In genomic region chr10:86668297-86669165, GRCh38 we compare ENCODE assay signal across 8 cellular contexts. TPM values are rescaled to one million over a fixed set of nuclear protein-coding genes. Genes with fewer than 3 reads are reported as not detected.
DNase-seq lines count a peak whose midpoint lies in the region; ATAC-seq and TF ChIP-seq lines count a peak whose summit lies in the region.

LDB3 (plus strand) TSS chr10:86668511; CDS start chr10:86668692, 181 bp downstream.

- no peak within 1 kb of the TSS for H3K4me3 ChIP-seq in HCT116 (replicated peaks in 1 of 2; ENCODE audit: low read depth in 1 of 2, low read length in 2 of 2)
- peak within 1 kb of the TSS; percentile 51 to 61 for H3K4me3 ChIP-seq in tibial artery

- TF ChIP-seq CTCF in Calu3 (IDR thresholded peaks at IDR 0.05; ENCODE audit: unreplicated experiment) (no peak), HCT116 (IDR thresholded peaks at IDR 0.05 in 2 of 3, conservative IDR thresholded peaks at IDR 0.05 in 1 of 3; ENCODE audit: borderline replicate concordance in 1 of 3, insufficient read depth in 1 of 3, low read depth in 2 of 3, low read length in 2 of 3) (no peak), tibial artery (IDR thresholded peaks at IDR 0.05) (no peak)

- H3K9me3 Mint-ChIP-seq in Calu3 (ENCODE audit: low read depth, unreplicated experiment): no peaks in the 10 kb centered on the region

- H3K36me3 Mint-ChIP-seq in Calu3 (ENCODE audit: insufficient read depth, unreplicated experiment): peaks cover 5% of the 10 kb centered on the region

- POLR2A ChIA-PET in HCT116 (lab: Charles Lee): no interaction called here

- TF ChIP-seq RAD21 in HCT116 (IDR thresholded peaks at IDR 0.05; ENCODE audit: low read depth): no peak

- BruUV-seq in Calu3 (replicated peaks; lab: Mats Ljungman, UMichigan): no TSS peak
- BruUV-seq in HCT116 (replicated peaks; lab: Mats Ljungman, UMichigan): no TSS peak

- peaks cover 12% of the 10 kb centered on the region for H3K27me3 Mint-ChIP-seq in Calu3 (ENCODE audit: unreplicated experiment)

- no peaks in the 10 kb centered on the region for H3K27me3 ChIP-seq in HCT116 (ENCODE audit: insufficient read depth, low read length)
- H3K27me3 ChIP-seq in tibial artery: no peaks in the 10 kb centered on the region

- H3K27ac Mint-ChIP-seq in Calu3 (ENCODE audit: unreplicated experiment): no peak within 1 kb of the TSS

- H3K4me1 ChIP-seq in HCT116 (ENCODE audit: control insufficient read depth in 1 of 2, insufficient read depth in 2 of 2, low read length in 2 of 2) (peaks cover 9 to 26% of the 10 kb centered on the region in 2 experiments), tibial artery (peaks cover 0 to 80% (median 62%) of the 10 kb centered on the region in 4 donors)

- H3K9ac ChIP-seq in HCT116 (ENCODE audit: low read length): no peak within 1 kb of the TSS

- H3K36me3 ChIP-seq in HCT116 (ENCODE audit: control insufficient read depth in 1 of 2, insufficient read depth in 2 of 2, low read length in 2 of 2) (no peaks in the 10 kb centered on the region), tibial artery (no peaks in the 10 kb centered on the region)

- RAD21 ChIA-PET in HCT116 (lab: Charles Lee; ENCODE audit: low non-redundant PET in 1 of 2, low total read pairs in 2 of 2, uncharacterized antibody in 2 of 2, unreplicated experiment in 2 of 2): no interaction called here

- H3K4me2 ChIP-seq in HCT116 (ENCODE audit: low read length): peak within 1 kb of the TSS; percentile 54

- no peaks in the 10 kb centered on the region for H3K9me3 ChIP-seq in HCT116 (ENCODE audit: control insufficient read depth in 1 of 2, insufficient read depth in 1 of 2, low read depth in 1 of 2, low read length in 2 of 2)
- H3K9me3 ChIP-seq in tibial artery: no peaks in the 10 kb centered on the region

- H3K27ac ChIP-seq in HCT116 (ENCODE audit: low read depth, low read length): no peak within 1 kb of the TSS; the same call in 1 of the 2 replicates
- peak within 1 kb of the TSS; percentile 81 to 89 for H3K27ac ChIP-seq in tibial artery

- CTCF ChIA-PET in Calu3 (lab: Charles Lee): interaction anchor here (0.5 kb wide), 1 partner anchor 1914 kb away, joined by 5 read pairs; the partner anchor contains the start of gene RNLS
- CTCF ChIA-PET in HCT116 (lab: Charles Lee): no interaction called here

- H3K4me3 Mint-ChIP-seq in Calu3 (ENCODE audit: low read depth, unreplicated experiment): no peak within 1 kb of the TSS

- DNase-seq in Calu3: peak; percentile 49
- no peak for DNase-seq in HCT116 (ENCODE audit: low read depth, low spot score)
- DNase-seq in NCI-H510A treated with DMSO at 0.1 percent for 48 hours (lab: John Stamatoyannopoulos, UW): peak; percentile 83
- DNase-seq in cardiac septum (ENCODE audit: low spot score): peak; percentile 92
- DNase-seq in tibial artery: peak; percentile 80 to 96
- DNase-seq in occipital lobe (lab: John Stamatoyannopoulos, UW): no peak
- no peak for DNase-seq in AML-193 (lab: John Stamatoyannopoulos, UW)
- DNase-seq in T-helper 1 cell: no peak

- peak; percentile 83 for ATAC-seq in HCT116

- peak within 1 kb of the TSS; percentile 21 for H2AFZ ChIP-seq in HCT116 (ENCODE audit: low read depth, low read length, poor library complexity, severe bottlenecking)

- intact Hi-C loops in Calu3 (cut with micrococcal nuclease; ENCODE audit: unreplicated experiment): loop anchor here (5.0 kb wide), 1 partner anchor 76 kb away; no protein-coding TSS in a partner anchor
- intact Hi-C loops in HCT116 (cut with micrococcal nuclease): no loop called here
- intact Hi-C loops in cardiac septum (cut with DNase I): loop anchor here (1.0 kb wide), 1 partner anchor 16 kb away; no protein-coding TSS in a partner anchor
- intact Hi-C loops in tibial artery (cut with DNase I; ENCODE audit: low total_unique reads): no loop called here

- peaks cover 14% of the 10 kb centered on the region for H3K4me1 Mint-ChIP-seq in Calu3 (ENCODE audit: low read depth, unreplicated experiment)

- no peaks in the 10 kb centered on the region for H3K9me2 ChIP-seq in HCT116 (ENCODE audit: insufficient read depth)

- H4K20me1 ChIP-seq in HCT116 (ENCODE audit: insufficient read depth): no peaks in the 10 kb centered on the region

- TF ChIP-seq POLR2A in HCT116 (IDR thresholded peaks at IDR 0.05; ENCODE audit: borderline replicate concordance, extremely low read depth, insufficient read depth, insufficient read length): no peak

- H3K79me2 ChIP-seq in HCT116 (ENCODE audit: insufficient read depth, low read length): no peaks in the 10 kb centered on the region

TF ChIP-seq in HCT116, 20 proteins besides CTCF, POLR2A, EP300 and RAD21:
- peak; percentile 98 for TF ChIP-seq SRF (IDR thresholded peaks at IDR 0.05; ENCODE audit: low read depth)
- no peak for TF ChIP-seq ZBTB33 (IDR thresholded peaks at IDR 0.05; ENCODE audit: extremely low read depth, insufficient replicate concordance, low read length)

RNA-seq across cellular contexts. Expression of gene LDB3, which starts in this region (rescaled TPM):
- total RNA-seq in Calu3 (2022) (not detected in 2 replicates), HCT116 (2021; ENCODE audit: unreplicated experiment) (0.20 TPM), cardiac septum (1,178 TPM), occipital lobe (0.16 TPM)
- 0.08 and 0.30 TPM in 2 replicates for polyA plus RNA-seq in HCT116 (2012)

Comparison
In these comparisons a context has a peak if more than half of its experiments do, and no peak if none do; other contexts are left out.
1. RNA of gene LDB3 (total RNA-seq): 1,178 TPM in cardiac septum (single experiment); 0.20 TPM in HCT116 (single experiment), 0.16 TPM in occipital lobe (single experiment) and not detected in Calu3; every median in the first group is over 100 times any median in the second.
2. Peak in DNase-seq in Calu3; RNA of the gene not detected or under 1 TPM.
3. Peak in ATAC-seq and H3K4me2 ChIP-seq in HCT116; RNA of the gene not detected or under 1 TPM.
4. DNase-seq: peak in NCI-H510A treated with DMSO at 0.1 percent for 48 hours (single experiment), cardiac septum (single experiment) and tibial artery (2 of 2); none in HCT116 (single experiment), occipital lobe (single experiment), AML-193 (0 of 2) and T-helper 1 cell (0 of 5).
5. H3K4me3 ChIP-seq: peak in tibial artery (2 of 2); none in HCT116 (0 of 2).
6. intact Hi-C loops: an anchor here in Calu3 (5.0 kb wide) and cardiac septum (1.0 kb wide); none called in HCT116 and tibial artery.